In genomic region chr17:31094600-31095238, GRCh38 we compare ENCODE assay signal across 8 cellular contexts. TPM values are rescaled to one million over a fixed set of nuclear protein-coding genes. Genes with fewer than 3 reads are reported as not detected.
DNase-seq lines count a peak whose midpoint lies in the region; ATAC-seq and TF ChIP-seq lines count a peak whose summit lies in the region.

Gene NF1, plus strand, starts transcription at chr17:31094977. Its CDS starts 333 bp downstream, at chr17:31095310.

- H3K36me3 ChIP-seq in adrenal gland (replicated peaks in 1 of 2) (no peaks in the 10 kb centered on the region), heart left ventricle (no peaks in the 10 kb centered on the region)

- no peak for TF ChIP-seq CTCF in GM12875 (IDR thresholded peaks at IDR 0.05; ENCODE audit: borderline replicate concordance, insufficient read depth, low read depth, low read length)
- no peak for TF ChIP-seq CTCF in adrenal gland (IDR thresholded peaks at IDR 0.05)
- TF ChIP-seq CTCF in heart left ventricle (IDR thresholded peaks at IDR 0.05), result no peak
- TF ChIP-seq CTCF in type B pancreatic cell (conservative IDR thresholded peaks at IDR 0.05), result no peak

- H3K4me1 ChIP-seq in adrenal gland (replicated peaks in 1 of 2) (peaks cover 0 to 5% of the 10 kb centered on the region in 2 donors), heart left ventricle (peaks cover 0 to 17% (median 6%) of the 10 kb centered on the region in 12 donors)

- peak within 1 kb of the TSS; percentile 70 to 97 (median 94) for H3K27ac ChIP-seq in adrenal gland
- peak within 1 kb of the TSS; percentile 76 to 97 (median 94) for H3K27ac ChIP-seq in heart left ventricle

- H3K9me3 ChIP-seq in adrenal gland (replicated peaks in 1 of 3), result no peaks in the 10 kb centered on the region
- H3K9me3 ChIP-seq in heart left ventricle, result no peaks in the 10 kb centered on the region

- no peaks in the 10 kb centered on the region for H3K27me3 ChIP-seq in adrenal gland
- H3K27me3 ChIP-seq in heart left ventricle, result no peaks in the 10 kb centered on the region

- intact Hi-C loops in adrenal gland (cut with DNase I) (no loop called here), heart left ventricle (cut with DNase I) (loop anchor here in 3 of 10 donors (5.0 to 10.0 kb wide), 3 partner anchors 60 to 110 kb away; no protein-coding TSS in a partner anchor), posterior cingulate gyrus (cut with DNase I) (loop anchor here (10.0 kb wide), 2 partner anchors 80 to 120 kb away; no protein-coding TSS in a partner anchor)

- H3K27me3 Mint-ChIP-seq in type B pancreatic cell, result no peaks in the 10 kb centered on the region

- H3K4me3 Mint-ChIP-seq in type B pancreatic cell, result peak within 1 kb of the TSS; percentile 99

- H3K4me3 ChIP-seq in GM12875 (ENCODE audit: low read depth, low read length) (peak within 1 kb of the TSS; percentile 84), adrenal gland (peak within 1 kb of the TSS; percentile 73 to 97 (median 96)), heart left ventricle (peak within 1 kb of the TSS; percentile 59 to 99 (median 89))

- 0 to 1% (median 1%) methylated on average over 9 to 45 of the region's 46 CpGs for WGBS in adrenal gland, 4 donors
- WGBS in heart left ventricle, 4 donors, result 0 to 2% (median 1%) methylated on average over 17 to 46 of the region's 46 CpGs

- H3K4me1 Mint-ChIP-seq in type B pancreatic cell (ENCODE audit: unreplicated experiment), result peaks cover 19% of the 10 kb centered on the region

- peak within 1 kb of the TSS; percentile 96 for H3K27ac Mint-ChIP-seq in type B pancreatic cell

- no peaks in the 10 kb centered on the region for H3K9me3 Mint-ChIP-seq in type B pancreatic cell

- DNase-seq in NCI-H146 treated with DMSO at 0.1 percent for 48 hours (lab: John Stamatoyannopoulos, UW; ENCODE audit: unreplicated experiment), result peak; percentile 87
- DNase-seq in T-helper 1 cell, result peak; percentile 81 to 88 (median 84)
- DNase-seq in adrenal gland, result peak; percentile 97 to 98 (median 97)
- peak; percentile 95 to 98 (median 97) for DNase-seq in heart left ventricle
- peak; percentile 90 to 99 (median 94) for DNase-seq in posterior cingulate gyrus
- peak; percentile 97 for DNase-seq in type B pancreatic cell (ENCODE audit: extremely low spot score, unreplicated experiment)

- peak; percentile 21 to 86 for TF ChIP-seq POLR2A in adrenal gland (IDR thresholded peaks at IDR 0.05)
- TF ChIP-seq POLR2A in heart left ventricle (IDR thresholded peaks at IDR 0.05), result peak in 1 of 2 donors; percentile 44

- ATAC-seq in HG02798 (IDR thresholded peaks at IDR 0.05; ENCODE audit: poor library complexity, unreplicated experiment) (peak; percentile 93), heart left ventricle (peak; percentile 92 to 98 (median 98))

- no peaks in the 10 kb centered on the region for H3K36me3 Mint-ChIP-seq in type B pancreatic cell

RNA-seq across cellular contexts. Expression of gene NF1, which starts in this region (rescaled TPM):
- 10 to 100 TPM; 49.5 to 91.3 (median 60.9) TPM for total RNA-seq in adrenal gland
- 10 to 100 TPM in 2 of 3 donors, 1 to 10 TPM in 1; 8.8 to 29.0 (median 11.5) TPM for polyA plus RNA-seq in adrenal gland
- 10 to 100 TPM; 43.8 to 82.0 (median 55.2) TPM for total RNA-seq in heart left ventricle
- polyA plus RNA-seq in heart left ventricle, result 1 to 10 TPM; 6.8 to 9.0 TPM
- total RNA-seq in type B pancreatic cell (ENCODE audit: low replicate concordance), result 62.6 and 69.9 TPM in 2 replicates

Comparison
In these comparisons a context has a peak if more than half of its experiments do, and no peak if none do; other contexts are left out.
1. Peak in every context shown above with its lines: DNase-seq, ATAC-seq, H3K4me3 ChIP-seq and H3K27ac ChIP-seq.